ENCODE assay signal across 1 cellular context in the genomic region with DNA sequence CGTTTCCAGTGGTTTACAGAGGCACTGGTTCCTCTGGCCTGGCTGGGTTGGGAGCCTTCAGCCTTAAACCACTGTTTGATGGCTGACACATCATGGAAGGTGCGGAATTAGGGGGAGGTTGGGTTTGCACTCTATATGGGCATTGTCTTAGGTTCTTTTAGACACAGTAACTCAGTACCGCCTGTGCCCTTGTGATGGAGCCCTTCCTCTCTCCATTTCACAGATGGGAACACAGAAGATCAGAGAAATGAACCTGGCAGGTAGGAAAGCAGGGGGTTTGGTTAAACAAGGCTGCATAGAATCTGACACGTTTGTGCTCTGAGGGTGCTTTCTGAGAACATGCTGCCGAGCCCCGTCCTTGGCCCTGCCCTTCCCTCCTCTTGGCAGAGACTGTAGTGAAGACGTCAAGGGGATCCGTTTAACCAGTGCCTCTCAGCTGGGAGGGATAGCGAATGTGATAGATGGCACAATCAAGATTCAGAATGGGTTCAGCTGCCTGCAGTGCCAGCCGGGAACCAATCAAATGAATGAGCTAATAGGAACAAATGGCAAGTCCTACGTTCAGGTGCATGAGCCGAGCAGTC.
TF ChIP-seq lines count a peak whose summit lies in the region.

No MANE protein-coding gene starts in this region.

TF ChIP-seq in WTC11, 78 proteins besides CTCF, POLR2A, EP300 and RAD21 (continued from another document):
- TF ChIP-seq, protein P1, sequence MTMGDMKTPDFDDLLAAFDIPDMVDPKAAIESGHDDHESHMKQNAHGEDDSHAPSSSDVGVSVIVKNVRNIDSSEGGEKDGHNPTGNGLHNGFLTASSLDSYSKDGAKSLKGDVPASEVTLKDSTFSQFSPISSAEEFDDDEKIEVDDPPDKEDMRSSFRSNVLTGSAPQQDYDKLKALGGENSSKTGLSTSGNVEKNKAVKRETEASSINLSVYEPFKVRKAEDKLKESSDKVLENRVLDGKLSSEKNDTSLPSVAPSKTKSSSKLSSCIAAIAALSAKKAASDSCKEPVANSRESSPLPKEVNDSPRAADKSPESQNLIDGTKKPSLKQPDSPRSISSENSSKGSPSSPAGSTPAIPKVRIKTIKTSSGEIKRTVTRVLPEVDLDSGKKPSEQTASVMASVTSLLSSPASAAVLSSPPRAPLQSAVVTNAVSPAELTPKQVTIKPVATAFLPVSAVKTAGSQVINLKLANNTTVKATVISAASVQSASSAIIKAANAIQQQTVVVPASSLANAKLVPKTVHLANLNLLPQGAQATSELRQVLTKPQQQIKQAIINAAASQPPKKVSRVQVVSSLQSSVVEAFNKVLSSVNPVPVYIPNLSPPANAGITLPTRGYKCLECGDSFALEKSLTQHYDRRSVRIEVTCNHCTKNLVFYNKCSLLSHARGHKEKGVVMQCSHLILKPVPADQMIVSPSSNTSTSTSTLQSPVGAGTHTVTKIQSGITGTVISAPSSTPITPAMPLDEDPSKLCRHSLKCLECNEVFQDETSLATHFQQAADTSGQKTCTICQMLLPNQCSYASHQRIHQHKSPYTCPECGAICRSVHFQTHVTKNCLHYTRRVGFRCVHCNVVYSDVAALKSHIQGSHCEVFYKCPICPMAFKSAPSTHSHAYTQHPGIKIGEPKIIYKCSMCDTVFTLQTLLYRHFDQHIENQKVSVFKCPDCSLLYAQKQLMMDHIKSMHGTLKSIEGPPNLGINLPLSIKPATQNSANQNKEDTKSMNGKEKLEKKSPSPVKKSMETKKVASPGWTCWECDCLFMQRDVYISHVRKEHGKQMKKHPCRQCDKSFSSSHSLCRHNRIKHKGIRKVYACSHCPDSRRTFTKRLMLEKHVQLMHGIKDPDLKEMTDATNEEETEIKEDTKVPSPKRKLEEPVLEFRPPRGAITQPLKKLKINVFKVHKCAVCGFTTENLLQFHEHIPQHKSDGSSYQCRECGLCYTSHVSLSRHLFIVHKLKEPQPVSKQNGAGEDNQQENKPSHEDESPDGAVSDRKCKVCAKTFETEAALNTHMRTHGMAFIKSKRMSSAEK (CRISPR knock-in tag; IDR thresholded peaks at IDR 0.05; ENCODE audit: borderline replicate concordance): no peak
- TF ChIP-seq ESRRA (CRISPR knock-in tag; IDR thresholded peaks at IDR 0.05; ENCODE audit: borderline replicate concordance): no peak
- TF ChIP-seq TCF7 (CRISPR knock-in tag; IDR thresholded peaks at IDR 0.05; ENCODE audit: low read depth): no peak
- TF ChIP-seq GRHL2 (CRISPR knock-in tag; IDR thresholded peaks at IDR 0.05; ENCODE audit: insufficient replicate concordance, severe bottlenecking): no peak
- no peak for TF ChIP-seq SMAD3 (CRISPR knock-in tag; IDR thresholded peaks at IDR 0.05; ENCODE audit: borderline replicate concordance)
- TF ChIP-seq TP53 (CRISPR knock-in tag; IDR thresholded peaks at IDR 0.05): no peak
- no peak for TF ChIP-seq ZNF232 (CRISPR knock-in tag; IDR thresholded peaks at IDR 0.05)
- TF ChIP-seq NR1H2 (CRISPR knock-in tag; IDR thresholded peaks at IDR 0.05): no peak
- TF ChIP-seq ZNF263 (CRISPR knock-in tag; IDR thresholded peaks at IDR 0.05; ENCODE audit: low read depth): no peak
- no peak for TF ChIP-seq FOXP1 (CRISPR knock-in tag; IDR thresholded peaks at IDR 0.05; ENCODE audit: borderline replicate concordance)
- TF ChIP-seq, protein P2, sequence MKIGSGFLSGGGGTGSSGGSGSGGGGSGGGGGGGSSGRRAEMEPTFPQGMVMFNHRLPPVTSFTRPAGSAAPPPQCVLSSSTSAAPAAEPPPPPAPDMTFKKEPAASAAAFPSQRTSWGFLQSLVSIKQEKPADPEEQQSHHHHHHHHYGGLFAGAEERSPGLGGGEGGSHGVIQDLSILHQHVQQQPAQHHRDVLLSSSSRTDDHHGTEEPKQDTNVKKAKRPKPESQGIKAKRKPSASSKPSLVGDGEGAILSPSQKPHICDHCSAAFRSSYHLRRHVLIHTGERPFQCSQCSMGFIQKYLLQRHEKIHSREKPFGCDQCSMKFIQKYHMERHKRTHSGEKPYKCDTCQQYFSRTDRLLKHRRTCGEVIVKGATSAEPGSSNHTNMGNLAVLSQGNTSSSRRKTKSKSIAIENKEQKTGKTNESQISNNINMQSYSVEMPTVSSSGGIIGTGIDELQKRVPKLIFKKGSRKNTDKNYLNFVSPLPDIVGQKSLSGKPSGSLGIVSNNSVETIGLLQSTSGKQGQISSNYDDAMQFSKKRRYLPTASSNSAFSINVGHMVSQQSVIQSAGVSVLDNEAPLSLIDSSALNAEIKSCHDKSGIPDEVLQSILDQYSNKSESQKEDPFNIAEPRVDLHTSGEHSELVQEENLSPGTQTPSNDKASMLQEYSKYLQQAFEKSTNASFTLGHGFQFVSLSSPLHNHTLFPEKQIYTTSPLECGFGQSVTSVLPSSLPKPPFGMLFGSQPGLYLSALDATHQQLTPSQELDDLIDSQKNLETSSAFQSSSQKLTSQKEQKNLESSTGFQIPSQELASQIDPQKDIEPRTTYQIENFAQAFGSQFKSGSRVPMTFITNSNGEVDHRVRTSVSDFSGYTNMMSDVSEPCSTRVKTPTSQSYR (CRISPR knock-in tag; IDR thresholded peaks at IDR 0.05): no peak
- no peak for TF ChIP-seq EMX1 (CRISPR knock-in tag; IDR thresholded peaks at IDR 0.05)
- TF ChIP-seq ETV6 (CRISPR knock-in tag; IDR thresholded peaks at IDR 0.05): no peak
- TF ChIP-seq, protein P3, sequence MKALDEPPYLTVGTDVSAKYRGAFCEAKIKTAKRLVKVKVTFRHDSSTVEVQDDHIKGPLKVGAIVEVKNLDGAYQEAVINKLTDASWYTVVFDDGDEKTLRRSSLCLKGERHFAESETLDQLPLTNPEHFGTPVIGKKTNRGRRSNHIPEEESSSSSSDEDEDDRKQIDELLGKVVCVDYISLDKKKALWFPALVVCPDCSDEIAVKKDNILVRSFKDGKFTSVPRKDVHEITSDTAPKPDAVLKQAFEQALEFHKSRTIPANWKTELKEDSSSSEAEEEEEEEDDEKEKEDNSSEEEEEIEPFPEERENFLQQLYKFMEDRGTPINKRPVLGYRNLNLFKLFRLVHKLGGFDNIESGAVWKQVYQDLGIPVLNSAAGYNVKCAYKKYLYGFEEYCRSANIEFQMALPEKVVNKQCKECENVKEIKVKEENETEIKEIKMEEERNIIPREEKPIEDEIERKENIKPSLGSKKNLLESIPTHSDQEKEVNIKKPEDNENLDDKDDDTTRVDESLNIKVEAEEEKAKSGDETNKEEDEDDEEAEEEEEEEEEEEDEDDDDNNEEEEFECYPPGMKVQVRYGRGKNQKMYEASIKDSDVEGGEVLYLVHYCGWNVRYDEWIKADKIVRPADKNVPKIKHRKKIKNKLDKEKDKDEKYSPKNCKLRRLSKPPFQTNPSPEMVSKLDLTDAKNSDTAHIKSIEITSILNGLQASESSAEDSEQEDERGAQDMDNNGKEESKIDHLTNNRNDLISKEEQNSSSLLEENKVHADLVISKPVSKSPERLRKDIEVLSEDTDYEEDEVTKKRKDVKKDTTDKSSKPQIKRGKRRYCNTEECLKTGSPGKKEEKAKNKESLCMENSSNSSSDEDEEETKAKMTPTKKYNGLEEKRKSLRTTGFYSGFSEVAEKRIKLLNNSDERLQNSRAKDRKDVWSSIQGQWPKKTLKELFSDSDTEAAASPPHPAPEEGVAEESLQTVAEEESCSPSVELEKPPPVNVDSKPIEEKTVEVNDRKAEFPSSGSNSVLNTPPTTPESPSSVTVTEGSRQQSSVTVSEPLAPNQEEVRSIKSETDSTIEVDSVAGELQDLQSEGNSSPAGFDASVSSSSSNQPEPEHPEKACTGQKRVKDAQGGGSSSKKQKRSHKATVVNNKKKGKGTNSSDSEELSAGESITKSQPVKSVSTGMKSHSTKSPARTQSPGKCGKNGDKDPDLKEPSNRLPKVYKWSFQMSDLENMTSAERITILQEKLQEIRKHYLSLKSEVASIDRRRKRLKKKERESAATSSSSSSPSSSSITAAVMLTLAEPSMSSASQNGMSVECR (CRISPR knock-in tag; IDR thresholded peaks at IDR 0.05; ENCODE audit: borderline replicate concordance): no peak
